In the genomic region with DNA sequence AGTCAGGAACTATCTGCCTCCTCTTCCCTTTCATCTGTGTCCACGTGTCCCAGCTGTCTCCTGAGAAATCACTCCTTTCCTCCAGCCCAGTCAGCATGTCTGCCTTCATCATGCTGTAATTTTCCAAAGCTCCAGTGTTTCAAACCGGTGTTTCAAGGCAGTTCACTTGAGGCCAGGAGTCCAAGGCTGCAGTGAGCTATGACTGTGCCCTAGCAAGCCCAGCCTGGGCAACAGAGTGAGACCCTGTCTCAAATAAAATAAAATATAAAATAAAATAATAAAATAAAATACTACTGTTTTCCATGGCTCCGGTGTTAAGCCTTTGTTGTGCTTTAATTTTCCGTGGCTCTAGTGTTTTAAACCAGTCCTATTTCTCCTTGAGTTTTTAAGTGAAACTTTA, we compare ENCODE assay signal across 22 cellular contexts. TPM values are rescaled to one million over a fixed set of nuclear protein-coding genes. Genes with fewer than 3 reads are reported as not detected.
DNase-seq lines count a peak whose midpoint lies in the region; ATAC-seq, FAIRE-seq and TF ChIP-seq lines count a peak whose summit lies in the region.
"Had no signal": no experiment of that assay in that cellular context is flagged by ENCODE, and none has a peak within 500 bp of the region (broad histone marks: within the 10 kb centered on the region; RNA-seq: fewer than 3 reads in every experiment).

No MANE protein-coding gene starts in this region.

- no peak for TF ChIP-seq RAD21 in HepG2 (CRISPR knock-in tag; IDR thresholded peaks at IDR 0.05)

- H4K20me1 ChIP-seq in HepG2 (ENCODE audit: insufficient read depth, low read length) (no peaks in the 10 kb centered on the region), hepatocyte (ENCODE audit: insufficient read depth, poor library complexity, severe bottlenecking) (no peaks in the 10 kb centered on the region)

- no peaks in the 10 kb centered on the region for H3K9me3 Mint-ChIP-seq in neural crest cell
- H3K9me3 Mint-ChIP-seq: CD4-positive, alpha-beta T cell; HFFc6 had no signal

- H3K9me3 ChIP-seq in HepG2 (ENCODE audit: low read length) (no peaks in the 10 kb centered on the region), right lobe of liver (no peaks in the 10 kb centered on the region), hepatocyte (ENCODE audit: low read depth) (no peaks in the 10 kb centered on the region), breast epithelium (no peaks in the 10 kb centered on the region)
- H3K9me3 ChIP-seq: BLaER1 treated with 17β-estradiol and CSF1 and Interleukin-3, amounts not matched to agents 10 nM and 100 nM; HAP-1 had no signal

- POLR2A ChIA-PET in HepG2 (lab: Yijun Ruan, JAX), result no interaction called here

- no peaks in the 10 kb centered on the region for H3K79me2 ChIP-seq in HepG2 (ENCODE audit: insufficient read depth, low read length)
- no peaks in the 10 kb centered on the region for H3K79me2 ChIP-seq in hepatocyte

- peaks cover 84% of the 10 kb centered on the region for H3K4me1 Mint-ChIP-seq in neural crest cell

- no peaks in the 10 kb centered on the region for H3K9me2 ChIP-seq in hepatocyte (replicated peaks; ENCODE audit: insufficient read depth)

- H3K36me3 Mint-ChIP-seq in neural crest cell (ENCODE audit: low read depth), result peaks cover 4% of the 10 kb centered on the region

- no peak for TF ChIP-seq POLR2A in HepG2 (IDR thresholded peaks at IDR 0.05; ENCODE audit: insufficient read depth in 1 of 2, low read depth in 2 of 2, low read length in 2 of 2)
- TF ChIP-seq POLR2A in right lobe of liver (IDR thresholded peaks at IDR 0.05), result no peak
- no peak for TF ChIP-seq POLR2A in GM18505 (IDR thresholded peaks at IDR 0.05; ENCODE audit: borderline replicate concordance, extremely low read depth, insufficient read depth, insufficient read length)
- no peak for TF ChIP-seq POLR2A in breast epithelium (IDR thresholded peaks at IDR 0.05)

- peak in 1 of 2 experiments; percentile 10; a peak in 1 of 4 replicates for TF ChIP-seq EP300 in HepG2 (IDR thresholded peaks at IDR 0.05; ENCODE audit: low read depth in 2 of 2, low read length in 2 of 2)
- TF ChIP-seq EP300 in HepG2 (CRISPR knock-in tag; IDR thresholded peaks at IDR 0.05; ENCODE audit: borderline replicate concordance), result no peak

- H3K27ac ChIP-seq in HepG2 (ENCODE audit: extremely low read length, insufficient read depth, low read length), result no peak overlapping the region
- no peak overlapping the region for H3K27ac ChIP-seq in right lobe of liver
- peak overlapping the region; percentile 25 for H3K27ac ChIP-seq in hepatocyte
- no peak overlapping the region for H3K27ac ChIP-seq in breast epithelium
- H3K27ac ChIP-seq: BLaER1 treated with 17β-estradiol and CSF1 and Interleukin-3, amounts not matched to agents 10 nM and 100 nM had no signal

- WGBS in HepG2 (ENCODE audit: low lambda C conversion rate), result 43% methylated on average over 4 of the region's 4 CpGs
- 61% methylated on average over 4 of the region's 4 CpGs for WGBS in right lobe of liver (ENCODE audit: insufficient coverage, low coverage, low lambda C conversion rate, missing lambda C conversion rate)
- 71% methylated on average over 4 of the region's 4 CpGs for WGBS in hepatocyte (ENCODE audit: low lambda C conversion rate, missing lambda C conversion rate)

- no peak overlapping the region for H3K4me3 ChIP-seq in HepG2 (replicated peaks in 1 of 3; ENCODE audit: insufficient read depth in 1 of 3, low read depth in 2 of 3, low read length in 3 of 3)
- no peak overlapping the region for H3K4me3 ChIP-seq in right lobe of liver
- H3K4me3 ChIP-seq in hepatocyte, result no peak overlapping the region
- H3K4me3 ChIP-seq in breast epithelium, result no peak overlapping the region
- H3K4me3 ChIP-seq: BLaER1 treated with 17β-estradiol and CSF1 and Interleukin-3, amounts not matched to agents 10 nM and 100 nM; HAP-1 had no signal

- in situ Hi-C loops in HepG2 (cut with HindIII; ENCODE audit: extremely low pct_ligation_motif_present, low pct_unique_long_range_greater_than_20kb), result no loop called here

- CTCF ChIA-PET in HepG2 (lab: Yijun Ruan, JAX; ENCODE audit: low intra/inter-chr PET ratio, low total read pairs), result no interaction called here

- intact Hi-C loops in HepG2 (cut with micrococcal nuclease; ENCODE audit: unreplicated experiment), result no loop called here
- intact Hi-C loops in right lobe of liver (cut with DNase I), result loop anchor here (10.0 kb wide), 1 partner anchor 177 kb away; a partner anchor contains a TSS
- intact Hi-C loops in breast epithelium (cut with DNase I; ENCODE audit: low total_unique reads), result no loop called here

- H3K4me3 Mint-ChIP-seq in neural crest cell, result peak overlapping the region; percentile 58
- H3K4me3 Mint-ChIP-seq: CD4-positive, alpha-beta T cell; HFFc6 had no signal

- ATAC-seq in HepG2 (peak; percentile 18; the same call in 1 of the 3 replicates), right lobe of liver (no peak), SK-N-SH treated with all-trans-retinoic acid at 6 μM for 48 hours (no peak), GM18505 (IDR thresholded peaks at IDR 0.05; ENCODE audit: unreplicated experiment) (no peak)

- BruUV-seq in HepG2 (replicated peaks; lab: Mats Ljungman, UMichigan), result no TSS peak

- H2AFZ ChIP-seq in HepG2 (ENCODE audit: low read length) (no peak overlapping the region), hepatocyte (no peak overlapping the region)

- H3K9ac ChIP-seq in HepG2 (ENCODE audit: insufficient read depth, low read depth, low read length), result no peak overlapping the region
- H3K9ac ChIP-seq: BLaER1 treated with 17β-estradiol and CSF1 and Interleukin-3, amounts not matched to agents 10 nM and 100 nM had no signal

- TF ChIP-seq CTCF in HepG2 (CRISPR knock-in tag; IDR thresholded peaks at IDR 0.05) (no peak), right lobe of liver (IDR thresholded peaks at IDR 0.05) (no peak), hepatocyte (IDR thresholded peaks at IDR 0.05; ENCODE audit: poor library complexity) (no peak), neural crest cell (conservative IDR thresholded peaks at IDR 0.05) (no peak), breast epithelium (IDR thresholded peaks at IDR 0.05) (no peak)

- no peak overlapping the region for H3K4me2 ChIP-seq in HepG2 (ENCODE audit: low read depth, low read length)
- no peak overlapping the region for H3K4me2 ChIP-seq in hepatocyte
- H3K4me2 ChIP-seq: BLaER1 treated with 17β-estradiol and CSF1 and Interleukin-3, amounts not matched to agents 10 nM and 100 nM had no signal

- H3K27me3 Mint-ChIP-seq in neural crest cell (ENCODE audit: low read depth), result no peaks in the 10 kb centered on the region
- H3K27me3 Mint-ChIP-seq: CD4-positive, alpha-beta T cell had no signal

- H3K4me1 ChIP-seq in HepG2 (ENCODE audit: insufficient read depth, low read length), result peaks cover 20% of the 10 kb centered on the region
- peaks cover 0 to 6% (median 0%) of the 10 kb centered on the region in 4 donors for H3K4me1 ChIP-seq in right lobe of liver
- H3K4me1 ChIP-seq in hepatocyte (ENCODE audit: insufficient read depth), result peaks cover 10% of the 10 kb centered on the region
- H3K4me1 ChIP-seq in breast epithelium, result peaks cover 0 to 4% of the 10 kb centered on the region in 2 donors
- H3K4me1 ChIP-seq: HAP-1 had no signal

- H3K36me3 ChIP-seq in HepG2 (replicated peaks in 1 of 2; ENCODE audit: control insufficient read depth in 1 of 2, insufficient read depth in 2 of 2, low read length in 2 of 2) (no peaks in the 10 kb centered on the region), right lobe of liver (peaks cover 0 to 2% (median 0%) of the 10 kb centered on the region in 4 donors), hepatocyte (replicated peaks; ENCODE audit: insufficient read depth, low read depth) (no peaks in the 10 kb centered on the region), breast epithelium (no peaks in the 10 kb centered on the region)
- H3K36me3 ChIP-seq: BLaER1 treated with 17β-estradiol and CSF1 and Interleukin-3, amounts not matched to agents 10 nM and 100 nM; HAP-1 had no signal

- peak overlapping the region; percentile 59 for H3K27ac Mint-ChIP-seq in neural crest cell (ENCODE audit: unreplicated experiment)
- H3K27ac Mint-ChIP-seq: HFFc6 had no signal

- no peak for FAIRE-seq in HepG2 (lab: Jason Lieb, UNC)
- FAIRE-seq: D721Med, G401.6, GM12891, GM19239, H1, HTR-8/SVneo had no signal

- peaks cover 0 to 34% of the 10 kb centered on the region in 2 experiments; a peak in 3 of 5 replicates for H3K27me3 ChIP-seq in HepG2 (ENCODE audit: control insufficient read depth in 1 of 2, insufficient read depth in 2 of 2, low read length in 2 of 2)
- H3K27me3 ChIP-seq in right lobe of liver, result no peaks in the 10 kb centered on the region
- no peaks in the 10 kb centered on the region for H3K27me3 ChIP-seq in hepatocyte
- H3K27me3 ChIP-seq in breast epithelium, result no peaks in the 10 kb centered on the region
- H3K27me3 ChIP-seq: BLaER1 treated with 17β-estradiol and CSF1 and Interleukin-3, amounts not matched to agents 10 nM and 100 nM had no signal

- DNase-seq in HepG2 (ENCODE audit: low spot score) (no peak), right lobe of liver (no peak), hepatocyte (ENCODE audit: low spot score) (no peak), neural crest cell (ENCODE audit: low read depth, low spot score) (no peak), breast epithelium (ENCODE audit: low spot score in 2 of 2) (no peak)
- no peak for DNase-seq in activated CD4-positive, CD25-positive, alpha-beta regulatory T cell treated with anti-CD3 and anti-CD28 coated beads, Interleukin-2, amount 50 U/mL, for 72 hours
- DNase-seq: ACHN; CD4-positive, alpha-beta T cell; DMS153; DMS79 treated with DMSO at 0.1 percent for 48 hours; EL; HFFc6 had no signal

RNA-seq across cellular contexts. Expression of a gene that starts 7.9 kb away (rescaled TPM):
- total RNA-seq in HepG2 (2016; rRNA removed; fragmentation: Illumina TruSeq; extraction: Trizol) (3.4 and 3.8 TPM in 2 replicates), right lobe of liver (10 to 100 TPM; 11.9 to 21.8 (median 17.8) TPM), hepatocyte (18.5 and 26.7 TPM in 2 replicates), neural crest cell (146 and 148 TPM in 2 replicates), breast epithelium (10 to 100 TPM; 16.6 to 39.0 (median 22.1) TPM)
- total RNA-seq in HepG2 (2016; cell fraction: cytosol; rRNA removed; fragmentation: Illumina TruSeq; extraction: Trizol; ENCODE audit: low read depth), result 1.4 and 1.6 TPM in 2 replicates
- 2.6 and 3.9 TPM in 2 replicates for total RNA-seq in HepG2 (2016; cell fraction: insoluble cytoplasmic fraction; rRNA removed; fragmentation: Illumina TruSeq; extraction: Trizol)
- total RNA-seq in HepG2 (2016; cell fraction: membrane; rRNA removed; fragmentation: Illumina TruSeq; extraction: Trizol), result 5.9 and 6.0 TPM in 2 replicates
- 6.6 and 8.7 TPM in 2 replicates for total RNA-seq in HepG2 (2016; cell fraction: nucleus; rRNA removed; fragmentation: Illumina TruSeq; extraction: Trizol)
- polyA plus RNA-seq in HepG2 (2011; rRNA removed) (8.0 and 8.9 TPM in 2 replicates), hepatocyte (37.7 and 39.5 TPM in 2 replicates)
- 9.0 and 9.2 TPM in 2 replicates for polyA plus RNA-seq in HepG2 (2011; cell fraction: cytosol; rRNA removed)
- 13.1 and 15.6 TPM in 2 replicates for polyA plus RNA-seq in HepG2 (2011; cell fraction: nucleus; rRNA removed)
- polyA plus RNA-seq in HepG2 (2012), result 10.5 and 11.5 TPM in 2 replicates
- 3.5 and 4.0 TPM in 2 replicates for polyA plus RNA-seq in HepG2 (2016; cell fraction: cytosol; fragmentation: Illumina TruSeq; extraction: Trizol; ENCODE audit: low read depth)
- 8.8 and 12.5 TPM in 2 replicates for polyA plus RNA-seq in HepG2 (2016; cell fraction: insoluble cytoplasmic fraction; fragmentation: Illumina TruSeq; extraction: Trizol; ENCODE audit: low read depth)
- 12.1 and 12.7 TPM in 2 replicates for polyA plus RNA-seq in HepG2 (2016; cell fraction: membrane; fragmentation: Illumina TruSeq; extraction: Trizol; ENCODE audit: low read depth)
- 27.6 and 29.1 TPM in 2 replicates for polyA plus RNA-seq in HepG2 (2016; cell fraction: nucleus; fragmentation: Illumina TruSeq; extraction: Trizol; ENCODE audit: insufficient read depth, low read depth)
- 10.4 TPM in 2 replicates for polyA minus RNA-seq in HepG2 (2011; rRNA and poly(A)+ RNA removed; ENCODE audit: low replicate concordance)
- 8.1 and 8.3 TPM in 2 replicates for polyA minus RNA-seq in HepG2 (2011; cell fraction: cytosol; rRNA and poly(A)+ RNA removed)
- 3.1 and 5.0 TPM in 2 replicates for polyA minus RNA-seq in HepG2 (2011; cell fraction: nucleus; rRNA and poly(A)+ RNA removed)

RNA-seq across cellular contexts. Expression of a gene that starts 27.6 kb away (rescaled TPM):
- total RNA-seq in HepG2 (2016; rRNA removed; fragmentation: Illumina TruSeq; extraction: Trizol) (38.0 and 47.5 TPM in 2 replicates), right lobe of liver (10 to 100 TPM; 30.8 to 48.9 (median 43.3) TPM), hepatocyte (59.5 and 62.6 TPM in 2 replicates), neural crest cell (61.1 and 68.6 TPM in 2 replicates), breast epithelium (10 to 100 TPM; 71.6 to 79.2 (median 75.4) TPM)
- total RNA-seq in HepG2 (2016; cell fraction: cytosol; rRNA removed; fragmentation: Illumina TruSeq; extraction: Trizol; ENCODE audit: low read depth), result 28.2 and 30.9 TPM in 2 replicates
- total RNA-seq in HepG2 (2016; cell fraction: insoluble cytoplasmic fraction; rRNA removed; fragmentation: Illumina TruSeq; extraction: Trizol), result 40.1 and 47.2 TPM in 2 replicates
- total RNA-seq in HepG2 (2016; cell fraction: membrane; rRNA removed; fragmentation: Illumina TruSeq; extraction: Trizol), result 56.8 and 65.1 TPM in 2 replicates
- total RNA-seq in HepG2 (2016; cell fraction: nucleus; rRNA removed; fragmentation: Illumina TruSeq; extraction: Trizol), result 25.8 and 26.4 TPM in 2 replicates
- polyA plus RNA-seq in HepG2 (2011; rRNA removed) (55.7 and 68.1 TPM in 2 replicates), hepatocyte (90.7 and 103 TPM in 2 replicates)
- 36.1 and 44.8 TPM in 2 replicates for polyA plus RNA-seq in HepG2 (2011; cell fraction: cytosol; rRNA removed)
- polyA plus RNA-seq in HepG2 (2011; cell fraction: nucleus; rRNA removed), result 196 and 210 TPM in 2 replicates
- 39.2 and 42.0 TPM in 2 replicates for polyA plus RNA-seq in HepG2 (2012)
- 28.1 and 35.4 TPM in 2 replicates for polyA plus RNA-seq in HepG2 (2016; cell fraction: cytosol; fragmentation: Illumina TruSeq; extraction: Trizol; ENCODE audit: low read depth)
- 45.3 and 52.8 TPM in 2 replicates for polyA plus RNA-seq in HepG2 (2016; cell fraction: insoluble cytoplasmic fraction; fragmentation: Illumina TruSeq; extraction: Trizol; ENCODE audit: low read depth)
- 52.1 and 54.5 TPM in 2 replicates for polyA plus RNA-seq in HepG2 (2016; cell fraction: membrane; fragmentation: Illumina TruSeq; extraction: Trizol; ENCODE audit: low read depth)
- polyA plus RNA-seq in HepG2 (2016; cell fraction: nucleus; fragmentation: Illumina TruSeq; extraction: Trizol; ENCODE audit: insufficient read depth, low read depth), result 60.6 and 65.4 TPM in 2 replicates
- polyA minus RNA-seq in HepG2 (2011; rRNA and poly(A)+ RNA removed; ENCODE audit: low replicate concordance), result 29.8 and 53.8 TPM in 2 replicates
- 18.0 and 18.1 TPM in 2 replicates for polyA minus RNA-seq in HepG2 (2011; cell fraction: cytosol; rRNA and poly(A)+ RNA removed)
- polyA minus RNA-seq in HepG2 (2011; cell fraction: nucleus; rRNA and poly(A)+ RNA removed), result 23.8 and 32.3 TPM in 2 replicates

Comparison
In these comparisons a context has a peak if more than half of its experiments do, and no peak if none do; other contexts are left out.
1. intact Hi-C loops: an anchor here in right lobe of liver (10.0 kb wide); none called in HepG2 and breast epithelium.